ENCODE assay signal across 8 cellular contexts in genomic region chr6:83859410-83860346, GRCh38. TPM values are rescaled to one million over a fixed set of nuclear protein-coding genes. Genes with fewer than 3 reads are reported as not detected.
DNase-seq lines count a peak whose midpoint lies in the region; ATAC-seq and TF ChIP-seq lines count a peak whose summit lies in the region.

CYB5R4 (plus strand) TSS chr6:83859689; CDS start chr6:83859783, 94 bp downstream.

- peak; percentile 98 for ATAC-seq in GM21619 (IDR thresholded peaks at IDR 0.05; ENCODE audit: unreplicated experiment)

- peaks cover 17% of the 10 kb centered on the region for H3K4me1 ChIP-seq in PC-9 (replicated peaks; ENCODE audit: insufficient read depth)
- peaks cover 7 to 8% of the 10 kb centered on the region in 2 donors for H3K4me1 ChIP-seq in mucosa of rectum (ENCODE audit: control insufficient read depth in 2 of 2, insufficient read depth in 2 of 2, low read length in 2 of 2)

- DNase-seq in DMS53 treated with DMSO at 0.1 percent for 48 hours (lab: John Stamatoyannopoulos, UW; ENCODE audit: unreplicated experiment), result peak; percentile 76
- DNase-seq in Jurkat, Clone E6-1 (ENCODE audit: low read depth, low spot score), result peak; percentile 94
- peak; percentile 83 to 95 for DNase-seq in PC-9
- DNase-seq in activated T-cell treated with anti-CD3 and anti-CD28 coated beads, Interleukin-2, amount 50 U/mL, for 1 hour, result peak; percentile 94
- peak; percentile 71 for DNase-seq in epithelial cell of proximal tubule (ENCODE audit: low read depth)
- peak; percentile 96 for DNase-seq in stimulated activated CD8-positive, alpha-beta memory T cell treated with anti-CD3 and anti-CD28 coated beads, Interleukin-4, amount 100 ng/mL, for 48 hours

- H3K9me3 ChIP-seq in PC-9 (ENCODE audit: insufficient read depth, low read depth) (no peaks in the 10 kb centered on the region), mucosa of rectum (ENCODE audit: control insufficient read depth in 2 of 2, low read length in 2 of 2) (no peaks in the 10 kb centered on the region)

- POLR2A ChIA-PET in PC-9 (lab: Charles Lee; ENCODE audit: unreplicated experiment), result interaction anchor here (0.6 to 0.9 kb wide), 4 partner anchors 8 to 1674 kb away, joined by 3 to 9 read pairs (median 5); no protein-coding TSS in a partner anchor

- no peaks in the 10 kb centered on the region for H4K20me1 ChIP-seq in PC-9 (ENCODE audit: insufficient read depth)

- H3F3A ChIP-seq in PC-9 (ENCODE audit: insufficient read depth, low read depth), result peaks cover 4% of the 10 kb centered on the region; the same call in 1 of the 2 replicates

- H3K27me3 ChIP-seq in PC-9 (ENCODE audit: insufficient read depth, low read depth), result no peaks in the 10 kb centered on the region
- peaks cover 2 to 9% of the 10 kb centered on the region in 2 donors for H3K27me3 ChIP-seq in mucosa of rectum (ENCODE audit: control insufficient read depth in 2 of 2, insufficient read depth in 2 of 2, low read length in 2 of 2)

- no TSS peak for BruUV-seq in PC-9 (replicated peaks; lab: Mats Ljungman, UMichigan)

- intact Hi-C loops in PC-9 (cut with micrococcal nuclease; ENCODE audit: unreplicated experiment), result loop anchor here (5.0 to 10.0 kb wide), 3 partner anchors 42 to 795 kb away; partner anchors contain the start of genes DOP1A and UBE3D

- H3K27ac ChIP-seq in PC-9 (peak within 1 kb of the TSS; percentile 18; the same call in 1 of the 2 replicates), mucosa of rectum (ENCODE audit: low read depth in 2 of 2, low read length in 2 of 2) (peak within 1 kb of the TSS; percentile 49 to 81)

- H3K36me3 ChIP-seq in PC-9 (ENCODE audit: low read depth) (peaks cover 6% of the 10 kb centered on the region; the same call in 1 of the 2 replicates), mucosa of rectum (ENCODE audit: control insufficient read depth in 2 of 2, insufficient read depth in 2 of 2, low read length in 2 of 2) (no peaks in the 10 kb centered on the region)

- H3K4me2 ChIP-seq in PC-9, result peak within 1 kb of the TSS; percentile 92

- H3K4me3 ChIP-seq in Jurkat, Clone E6-1 (ENCODE audit: low read length), result peak within 1 kb of the TSS; percentile 82
- H3K4me3 ChIP-seq in PC-9 (peak within 1 kb of the TSS; percentile 87), epithelial cell of proximal tubule (ENCODE audit: low read depth, low read length) (peak within 1 kb of the TSS; percentile 91), mucosa of rectum (ENCODE audit: low read length in 2 of 2) (peak within 1 kb of the TSS; percentile 81 to 99)

- peak within 1 kb of the TSS; percentile 71 to 83 for H3K9ac ChIP-seq in mucosa of rectum (ENCODE audit: low read depth in 1 of 2, low read length in 2 of 2)

- no peaks in the 10 kb centered on the region for H3K9me2 ChIP-seq in PC-9 (ENCODE audit: insufficient read depth)

- TF ChIP-seq CTCF in PC-9 (conservative IDR thresholded peaks at IDR 0.05), result peak; percentile 53; the same call in 1 of the 2 replicates
- peak; percentile 54 for TF ChIP-seq CTCF in epithelial cell of proximal tubule (conservative IDR thresholded peaks at IDR 0.05; ENCODE audit: low read depth, low read length)

- H2AFZ ChIP-seq in PC-9, result peak within 1 kb of the TSS; percentile 93

- CTCF ChIA-PET in PC-9 (lab: Charles Lee), result no interaction called here

- peaks cover 33% of the 10 kb centered on the region for H3K79me2 ChIP-seq in PC-9 (ENCODE audit: low read depth)

RNA-seq across cellular contexts. Expression of gene CYB5R4, which starts in this region (rescaled TPM):
- 21.1 TPM for polyA plus RNA-seq in Jurkat, Clone E6-1 (2012; ENCODE audit: insufficient read depth, insufficient read length)
- total RNA-seq in PC-9 (2021), result 15.3 and 22.7 TPM in 2 replicates
- 8.2 and 11.3 TPM in 2 replicates for total RNA-seq in epithelial cell of proximal tubule

Comparison
In these comparisons a context has a peak if more than half of its experiments do, and no peak if none do; other contexts are left out.
1. Peak in every context shown above with its lines: DNase-seq, ATAC-seq, H3K4me3 ChIP-seq and H3K27ac ChIP-seq.